11 cellular contexts compared by ENCODE assay signal in the genomic region with DNA sequence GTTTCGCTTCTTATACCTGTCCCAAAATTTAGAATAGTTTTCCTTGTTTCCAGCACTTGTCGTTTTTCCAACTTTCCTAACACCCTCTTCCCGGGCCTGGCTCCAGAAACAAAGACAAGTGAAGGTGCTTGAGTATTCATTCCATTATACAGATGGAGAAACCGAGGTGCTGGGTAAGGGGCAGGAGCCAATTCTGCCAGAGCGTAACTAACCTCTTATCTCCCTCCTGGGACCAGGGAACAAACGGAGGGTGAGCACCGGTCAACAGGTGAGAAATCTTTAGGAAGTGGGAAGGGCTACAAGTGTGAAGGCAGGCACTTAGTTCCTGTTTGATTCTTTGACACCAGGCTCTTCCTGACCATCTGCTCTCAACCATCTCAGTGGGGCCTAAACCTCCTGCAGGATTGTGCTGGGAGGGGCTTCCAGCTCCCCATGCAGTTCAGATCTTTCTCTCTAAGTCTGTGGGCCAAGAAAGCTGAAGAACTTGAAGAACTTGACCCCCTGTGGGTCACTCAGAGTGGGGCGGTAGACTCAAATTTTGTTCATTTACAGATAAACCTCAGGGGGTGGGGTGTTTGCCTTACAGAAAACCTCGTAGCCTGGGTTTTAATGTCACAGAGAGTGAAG. TPM values are rescaled to one million over a fixed set of nuclear protein-coding genes. Genes with fewer than 3 reads are reported as not detected.
DNase-seq lines count a peak whose midpoint lies in the region; ATAC-seq and TF ChIP-seq lines count a peak whose summit lies in the region.
"Had no signal": no experiment of that assay in that cellular context is flagged by ENCODE, and none has a peak within 500 bp of the region (broad histone marks: within the 10 kb centered on the region; RNA-seq: fewer than 3 reads in every experiment).

No MANE protein-coding gene starts in this region.

- ATAC-seq in GM19395 (IDR thresholded peaks at IDR 0.05; ENCODE audit: unreplicated experiment) (no peak), mucosa of descending colon (no peak)

- H3K4me3 ChIP-seq in HUES48 (ENCODE audit: low read depth, low read length) (no peak overlapping the region), ascending aorta (peak overlapping the region in 1 of 2 donors; percentile 23), skeletal muscle tissue (ENCODE audit: low read length in 3 of 3) (peak overlapping the region in 2 of 3 donors; percentile 19 to 41), mucosa of descending colon (no peak overlapping the region)

- TF ChIP-seq CTCF in ascending aorta (IDR thresholded peaks at IDR 0.05) (no peak), GM10248 (IDR thresholded peaks at IDR 0.05; ENCODE audit: control extremely low read depth, extremely low read depth, low read depth, missing control alignments) (no peak), mucosa of descending colon (IDR thresholded peaks at IDR 0.05) (no peak)

- CTCF ChIA-PET in GM10248 (lab: Yijun Ruan, JAX): interaction anchor here (1.0 to 11.6 kb wide), 5 partner anchors 9 to 212 kb away, joined by 4 to 189 read pairs (median 38); a partner anchor contains a TSS

- no peaks in the 10 kb centered on the region for H3K9me3 ChIP-seq in HUES48 (ENCODE audit: control insufficient read depth, insufficient read depth, low read length)
- no peaks in the 10 kb centered on the region for H3K9me3 ChIP-seq in ascending aorta
- H3K9me3 ChIP-seq in skeletal muscle tissue (ENCODE audit: control insufficient read depth in 3 of 3, low read length in 3 of 3): no peaks in the 10 kb centered on the region
- H3K9me3 ChIP-seq in mucosa of descending colon: no peaks in the 10 kb centered on the region

- H3K4me1 ChIP-seq in HUES48 (ENCODE audit: control insufficient read depth, insufficient read depth, low read length) (peaks cover 50% of the 10 kb centered on the region), ascending aorta (peaks cover 33 to 68% of the 10 kb centered on the region in 2 donors), skeletal muscle tissue (ENCODE audit: control insufficient read depth in 3 of 3, insufficient read depth in 3 of 3, low read length in 3 of 3) (peaks cover 72 to 87% (median 86%) of the 10 kb centered on the region in 3 donors), mucosa of descending colon (ENCODE audit: low read depth) (peaks cover 61% of the 10 kb centered on the region)

- DNase-seq in ascending aorta (ENCODE audit: low spot score in 2 of 2): no peak
- no peak for DNase-seq in foreskin melanocyte
- no peak for DNase-seq in GM10248 (ENCODE audit: extremely low spot score)
- no peak for DNase-seq in mucosa of descending colon
- DNase-seq: activated CD4-positive, alpha-beta T cell treated with anti-CD3 and anti-CD28 coated beads for 1 hour; NCI-H526; stimulated activated CD4-positive, alpha-beta T cell treated with anti-CD3 and anti-CD28 coated beads, Interleukin-4, amount 100 ng/mL, for 1 hour had no signal

- peaks cover 16% of the 10 kb centered on the region for H3K27me3 ChIP-seq in HUES48 (ENCODE audit: control insufficient read depth, insufficient read depth, low read length)
- H3K27me3 ChIP-seq in ascending aorta: no peaks in the 10 kb centered on the region
- peaks cover 2% of the 10 kb centered on the region for H3K27me3 ChIP-seq in layer of hippocampus (ENCODE audit: control insufficient read depth, insufficient read depth, low read length)
- H3K27me3 ChIP-seq in skeletal muscle tissue (ENCODE audit: control insufficient read depth in 3 of 3, insufficient read depth in 3 of 3, low read length in 3 of 3): no peaks in the 10 kb centered on the region

- H3K9ac ChIP-seq in HUES48 (ENCODE audit: low read depth, low read length) (no peak overlapping the region), skeletal muscle tissue (ENCODE audit: low read depth in 1 of 3, low read length in 3 of 3) (peak overlapping the region in 2 of 3 donors; percentile 58 to 70)

- H3K36me3 ChIP-seq in HUES48 (ENCODE audit: control insufficient read depth, insufficient read depth, low read length) (no peaks in the 10 kb centered on the region), ascending aorta (no peaks in the 10 kb centered on the region), skeletal muscle tissue (ENCODE audit: control insufficient read depth in 3 of 3, insufficient read depth in 3 of 3, low read length in 3 of 3) (peaks cover 0 to 4% (median 4%) of the 10 kb centered on the region in 3 donors), mucosa of descending colon (ENCODE audit: low read depth) (no peaks in the 10 kb centered on the region)

- POLR2A ChIA-PET in GM10248 (lab: Yijun Ruan, JAX): no interaction called here

- H3K27ac ChIP-seq in HUES48 (ENCODE audit: low read depth, low read length) (peak overlapping the region; percentile 39), ascending aorta (peak overlapping the region; percentile 68 to 76), layer of hippocampus (ENCODE audit: low read depth, low read length) (peak overlapping the region; percentile 60), skeletal muscle tissue (ENCODE audit: low read depth, low read length) (peak overlapping the region; percentile 63)

- intact Hi-C loops in ascending aorta (cut with DNase I) (loop anchor here (10.0 kb wide), 1 partner anchor 51 kb away; no protein-coding TSS in a partner anchor), mucosa of descending colon (cut with DNase I, micrococcal nuclease) (no loop called here)

RNA-seq across cellular contexts. Expression of a gene that starts 8.7 kb away (rescaled TPM):
- total RNA-seq in ascending aorta (33.0 TPM), skeletal muscle tissue (14.1 TPM), mucosa of descending colon (100 to 1,000 TPM in 1 of 3 donors, 10 to 100 TPM in 2; 65.5 to 127 (median 70.6) TPM)

Comparison
In these comparisons a context has a peak if more than half of its experiments do, and no peak if none do; other contexts are left out.
1. H3K4me3 ChIP-seq: peak in skeletal muscle tissue (2 of 3); none in HUES48 (single experiment) and mucosa of descending colon (single experiment).
2. Peak in every context shown above with its lines, with median percentiles within 50 percentile points of each other: H3K27ac ChIP-seq.